24 cellular contexts compared by ENCODE assay signal in the genomic region with DNA sequence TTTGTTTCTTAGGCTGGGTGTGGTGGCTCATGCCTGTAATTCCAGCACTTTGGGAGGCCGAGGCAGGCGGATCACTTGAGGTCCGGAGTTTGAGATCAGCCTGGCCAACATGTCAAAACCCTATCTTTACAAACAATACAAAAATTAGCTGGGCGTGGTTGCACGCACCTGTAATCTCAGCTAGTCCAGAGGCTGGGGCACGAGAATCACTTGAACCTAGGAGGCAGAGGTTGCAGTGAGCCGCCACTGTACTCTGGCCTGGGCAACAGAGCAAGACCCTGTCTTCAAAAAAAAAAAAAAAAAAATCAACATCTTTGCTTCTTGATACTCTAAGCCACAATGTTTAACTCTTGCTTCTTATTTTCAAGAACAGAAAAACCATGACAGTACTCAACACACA.
"Had no signal": no experiment of that assay in that cellular context is flagged by ENCODE, and none has a peak within 500 bp of the region (broad histone marks: within the 10 kb centered on the region; RNA-seq: fewer than 3 reads in every experiment).

No MANE protein-coding gene starts in this region.

- H3K4me3 Mint-ChIP-seq: central memory CD8-positive, alpha-beta T cell; memory B cell; mesothelial cell of epicardium; naive B cell; natural killer cell treated with Interleukin-12 subunit alpha and Interleukin-12 subunit beta and Interleukin-15 and Interleukin-18, amount 100 ng/mL, for 72 hours; neural crest cell; stimulated activated naive CD8-positive, alpha-beta T cell treated with anti-CD3 and anti-CD28 coated beads, Interleukin-15, amount 100 ng/mL, for 72 hours; type B pancreatic cell had no signal

- DNase-seq: dermis blood vessel endothelial cell; effector memory CD4-positive, alpha-beta T cell; erythroblast; left ventricle myocardium superior; lower lobe of right lung; mucosa of descending colon; naive B cell; pancreas; stimulated activated CD4-positive, alpha-beta T cell treated with anti-CD3 and anti-CD28 coated beads, Interleukin-12 subunit alpha, Interleukin-12 subunit beta, amount 100 ng/mL, for 4 hours; stimulated activated CD4-positive, alpha-beta T cell treated with anti-CD3 and anti-CD28 coated beads, Interleukin-2, amount 100 ng/mL, for 24 hours; stimulated activated CD4-positive, alpha-beta T cell treated with anti-CD3 and anti-CD28 coated beads, Interleukin-4, amount 100 ng/mL, for 24 hours; stimulated activated naive CD4-positive, alpha-beta T cell; stimulated activated naive CD8-positive, alpha-beta T cell treated with anti-CD3 and anti-CD28 coated beads, Interleukin-15, amount 100 ng/mL, for 72 hours; thyroid gland had no signal

- H3K4me1 ChIP-seq: lower lobe of right lung, pancreas had no signal

- H3K27ac ChIP-seq: coronary artery, lower lobe of right lung, neutrophil, pancreas had no signal

- ATAC-seq: left ventricle myocardium superior; lower lobe of right lung; mucosa of descending colon; natural killer cell treated with Interleukin-12 subunit alpha and Interleukin-12 subunit beta and Interleukin-15 and Interleukin-18, amount 100 ng/mL, for 72 hours; pancreas; sciatic nerve; stimulated activated naive CD8-positive, alpha-beta T cell treated with anti-CD3 and anti-CD28 coated beads, Interleukin-15, amount 100 ng/mL, for 72 hours had no signal

- H3K4me3 ChIP-seq: coronary artery, lower lobe of right lung, mucosa of descending colon, pancreas, smooth muscle cell, thyroid gland had no signal

- H3K36me3 ChIP-seq: neutrophil, pancreas, thyroid gland had no signal

- H3K4me1 Mint-ChIP-seq: neural crest cell had no signal

- H3K27me3 Mint-ChIP-seq: central memory CD8-positive, alpha-beta T cell; memory B cell; naive B cell; natural killer cell treated with Interleukin-12 subunit alpha and Interleukin-12 subunit beta and Interleukin-15 and Interleukin-18, amount 100 ng/mL, for 72 hours; stimulated activated naive CD8-positive, alpha-beta T cell treated with anti-CD3 and anti-CD28 coated beads, Interleukin-15, amount 100 ng/mL, for 72 hours; type B pancreatic cell had no signal

- H3K27me3 ChIP-seq: neutrophil, pancreas, thyroid gland had no signal

- H3K9me3 Mint-ChIP-seq: central memory CD8-positive, alpha-beta T cell; memory B cell; mesothelial cell of epicardium; natural killer cell treated with Interleukin-12 subunit alpha and Interleukin-12 subunit beta and Interleukin-15 and Interleukin-18, amount 100 ng/mL, for 72 hours; neural crest cell; stimulated activated naive CD8-positive, alpha-beta T cell treated with anti-CD3 and anti-CD28 coated beads, Interleukin-15, amount 100 ng/mL, for 72 hours had no signal

- H3K9me3 ChIP-seq: lower lobe of right lung, mucosa of descending colon, neutrophil, pancreas, thyroid gland had no signal

- H3K27ac Mint-ChIP-seq: memory B cell; mesothelial cell of epicardium; naive B cell; natural killer cell treated with Interleukin-12 subunit alpha and Interleukin-12 subunit beta and Interleukin-15 and Interleukin-18, amount 100 ng/mL, for 72 hours had no signal
